8 cellular contexts compared by ENCODE assay signal in the genomic region with DNA sequence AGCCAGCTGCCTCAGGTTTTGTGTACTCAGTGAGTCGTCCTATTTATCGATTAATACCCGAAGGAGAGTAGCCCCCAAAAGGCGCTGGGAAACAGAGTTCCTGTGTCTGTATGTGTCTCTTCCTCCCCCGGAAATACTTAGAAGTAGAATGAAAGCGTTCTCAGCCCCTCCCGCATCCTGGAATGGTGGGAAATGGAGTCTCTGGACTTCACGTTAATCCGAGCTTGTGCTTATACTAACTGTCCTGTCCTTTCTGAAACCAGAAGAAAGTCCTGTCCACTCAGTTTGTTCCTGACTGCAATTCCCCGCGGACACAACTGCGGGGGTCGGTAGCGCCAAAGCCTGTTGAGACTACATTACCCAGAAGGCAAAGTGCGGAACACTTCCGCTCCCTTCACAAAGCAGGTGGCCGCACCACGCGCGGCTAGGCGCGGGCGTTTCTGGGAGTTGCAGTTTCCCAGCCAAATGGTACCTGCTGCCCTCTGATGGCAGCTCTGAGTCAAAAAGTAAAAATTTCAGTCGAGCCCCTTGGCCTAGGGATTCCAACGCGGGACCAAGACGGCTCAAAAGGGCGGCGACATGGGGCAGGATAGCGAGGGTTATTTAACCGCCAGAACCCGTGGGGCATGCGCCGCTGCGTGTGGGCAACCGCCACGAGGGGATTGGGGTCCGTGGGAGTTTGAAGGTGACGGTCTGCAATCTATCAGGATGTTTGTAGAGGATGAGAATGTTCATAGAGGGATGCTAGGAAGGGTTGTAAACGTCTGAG. TPM values are rescaled to one million over a fixed set of nuclear protein-coding genes. Genes with fewer than 3 reads are reported as not detected.
DNase-seq lines count a peak whose midpoint lies in the region; ATAC-seq and TF ChIP-seq lines count a peak whose summit lies in the region.

No MANE protein-coding gene starts in this region.

- no peaks in the 10 kb centered on the region for H3K27me3 ChIP-seq in colonic mucosa
- no peaks in the 10 kb centered on the region for H3K27me3 ChIP-seq in layer of hippocampus (ENCODE audit: control insufficient read depth, insufficient read depth, low read length)

- H3K4me1 ChIP-seq in colonic mucosa = peaks cover 12% of the 10 kb centered on the region

- in situ Hi-C loops in ACHN (cut with HindIII; ENCODE audit: low pct_ligation_motif_present, low pct_unique_long_range_greater_than_20kb, low sequenced_read_pairs) = no loop called here

- H3K36me3 ChIP-seq in colonic mucosa = no peaks in the 10 kb centered on the region

- ATAC-seq in GM18867 (IDR thresholded peaks at IDR 0.05; ENCODE audit: unreplicated experiment) (peak; percentile 33), HG03342 (IDR thresholded peaks at IDR 0.05; ENCODE audit: unreplicated experiment) (peak; percentile 36)

- intact Hi-C loops in colonic mucosa (cut with DNase I) = loop anchor here (5.0 kb wide), 2 partner anchors 53 to 112 kb away; partner anchors contain the start of gene POU2F2

- peak overlapping the region; percentile 74 to 93 for H3K9ac ChIP-seq in colonic mucosa (ENCODE audit: low read depth in 2 of 2, low read length in 2 of 2)

- peak; percentile 93 for DNase-seq in ACHN
- peak; percentile 83 for DNase-seq in NCI-H510A (lab: John Stamatoyannopoulos, UW)
- DNase-seq in activated CD4-positive, alpha-beta T cell treated with anti-CD3 and anti-CD28 coated beads for 4 hours = peak; percentile 88
- DNase-seq in colonic mucosa = peak; percentile 95
- peak; percentile 74 to 90 (median 84) for DNase-seq in stimulated activated CD4-positive, alpha-beta T cell treated with anti-CD3 and anti-CD28 coated beads, Interleukin-1b, Interleukin-23, amount 100 ng/mL, for 24 hours (ENCODE audit: low read depth in 4 of 4, low spot score in 1 of 4)

- H3K4me3 ChIP-seq in colonic mucosa = peak overlapping the region; percentile 88

- no peaks in the 10 kb centered on the region for H3K9me3 ChIP-seq in colonic mucosa

- peak overlapping the region; percentile 94 for H3K27ac ChIP-seq in colonic mucosa
- peak overlapping the region; percentile 92 for H3K27ac ChIP-seq in layer of hippocampus (ENCODE audit: low read depth, low read length)

- peak; percentile 56 for TF ChIP-seq CTCF in colonic mucosa (IDR thresholded peaks at IDR 0.05)

RNA-seq across cellular contexts. Expression of gene GSK3A, which starts 2.2 kb away (rescaled TPM):
- total RNA-seq in colonic mucosa = 10 to 100 TPM; 47.8 to 51.8 TPM

RNA-seq across cellular contexts. Expression of gene ERF, which starts 10.3 kb away (rescaled TPM):
- 10 to 100 TPM; 46.7 to 57.3 TPM for total RNA-seq in colonic mucosa

RNA-seq across cellular contexts. Expression of gene CIC, which starts 24.4 kb away (rescaled TPM):
- 10 to 100 TPM; 47.8 to 54.6 TPM for total RNA-seq in colonic mucosa

RNA-seq across cellular contexts. Expression of gene ZNF526, which starts 24.5 kb away (rescaled TPM):
- total RNA-seq in colonic mucosa = 10 to 100 TPM in 1 of 2 donors, 1 to 10 TPM in 1; 9.3 to 12.8 TPM

RNA-seq across cellular contexts. Expression of gene DEDD2, which starts 27.2 kb away (rescaled TPM):
- total RNA-seq in colonic mucosa = 10 to 100 TPM; 27.0 to 33.8 TPM

Comparison
In these comparisons a context has a peak if more than half of its experiments do, and no peak if none do; other contexts are left out.
1. Peak in every context shown above with its lines: DNase-seq, ATAC-seq, H3K4me3 ChIP-seq and H3K27ac ChIP-seq.